Comparison of ENCODE assay signal across 8 cellular contexts in the genomic region with DNA sequence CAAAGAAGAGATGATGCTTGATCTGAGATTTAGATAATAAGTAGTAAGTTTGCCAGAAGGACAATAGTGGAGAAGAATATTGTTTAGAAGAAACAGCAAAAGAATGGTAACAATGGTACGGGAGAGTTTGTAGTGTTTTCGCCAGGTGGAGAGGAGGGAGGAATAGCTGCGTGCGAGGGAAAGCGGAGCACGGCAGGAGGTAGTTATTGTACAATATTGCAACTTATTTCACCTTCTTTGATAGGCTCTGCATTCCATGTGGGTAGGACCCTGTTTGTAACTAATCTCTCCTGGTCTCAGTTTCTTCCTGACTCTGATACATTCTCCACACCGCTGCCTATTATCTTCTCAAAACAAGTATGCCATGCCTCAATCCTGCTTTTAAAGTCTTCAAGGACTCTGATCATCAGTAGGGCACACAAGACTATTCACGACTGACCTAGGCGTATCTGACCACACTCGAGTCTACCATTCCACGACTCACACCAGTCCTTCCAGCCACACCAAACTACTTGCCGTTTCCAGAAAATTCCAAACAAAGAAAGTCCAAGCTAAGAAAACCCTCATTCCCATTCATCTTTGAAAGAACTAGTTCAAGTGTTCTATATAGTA. TPM values are rescaled to one million over a fixed set of nuclear protein-coding genes. Genes with fewer than 3 reads are reported as not detected.
A peak's percentile ranks its signal among the peaks of the same experiment; 100 is the strongest.
DNase-seq lines count a peak whose midpoint lies in the region; ATAC-seq, FAIRE-seq and TF ChIP-seq lines count a peak whose summit lies in the region.

No MANE protein-coding gene starts in this region.

- peak overlapping the region; percentile 96 to 98 for H3K4me3 ChIP-seq in neutrophil (ENCODE audit: low read depth in 1 of 2, low read length in 1 of 2)

- H3K36me3 Mint-ChIP-seq in Calu3 (ENCODE audit: insufficient read depth, unreplicated experiment), result peaks cover 30% of the 10 kb centered on the region

- no peaks in the 10 kb centered on the region for H3K9me3 ChIP-seq in neutrophil

- peaks cover 13% of the 10 kb centered on the region for H3K27me3 Mint-ChIP-seq in Calu3 (ENCODE audit: unreplicated experiment)

- intact Hi-C loops in Calu3 (cut with micrococcal nuclease; ENCODE audit: unreplicated experiment), result loop anchor here (5.0 to 10.0 kb wide), 2 partner anchors 103 to 380 kb away; partner anchors contain the start of genes KATNA1 and RAET1G

- no peak for ATAC-seq in HG02840 (IDR thresholded peaks at IDR 0.05; ENCODE audit: low FRiP score, unreplicated experiment)

- BruUV-seq in Calu3 (replicated peaks; lab: Mats Ljungman, UMichigan), result no TSS peak

- H3K36me3 ChIP-seq in neutrophil, result peaks cover 12% of the 10 kb centered on the region

- H3K27me3 ChIP-seq in neutrophil, result peaks cover 16% of the 10 kb centered on the region

- no peaks in the 10 kb centered on the region for H3K9me3 Mint-ChIP-seq in Calu3 (ENCODE audit: low read depth, unreplicated experiment)

- DNase-seq in Calu3 (no peak), NCI-H146 treated with DMSO at 0.1 percent for 48 hours (lab: John Stamatoyannopoulos, UW; ENCODE audit: unreplicated experiment) (peak; percentile 54), epidermal melanocyte (ENCODE audit: insufficient read length, low spot score) (no peak), AML-193 (lab: John Stamatoyannopoulos, UW) (no peak)
- DNase-seq in activated CD8-positive, alpha-beta memory T cell treated with anti-CD3 and anti-CD28 coated beads, Interleukin-2, amount 50 U/mL, for 48 hours, result no peak

- peak overlapping the region; percentile 84 for H3K4me3 Mint-ChIP-seq in Calu3 (ENCODE audit: low read depth, unreplicated experiment)

- peaks cover 17 to 21% of the 10 kb centered on the region in 2 experiments for H3K4me1 ChIP-seq in neutrophil (ENCODE audit: control insufficient read depth in 1 of 2, insufficient read depth in 1 of 2, low read depth in 1 of 2, low read length in 1 of 2)

- peak; percentile 48 for FAIRE-seq in endometrium (lab: Jason Lieb, UNC)

- H3K4me1 Mint-ChIP-seq in Calu3 (ENCODE audit: low read depth, unreplicated experiment), result peaks cover 10% of the 10 kb centered on the region

- no peak for TF ChIP-seq CTCF in Calu3 (IDR thresholded peaks at IDR 0.05; ENCODE audit: unreplicated experiment)
- TF ChIP-seq CTCF in neutrophil (IDR thresholded peaks at IDR 0.05), result no peak

- H3K27ac ChIP-seq in neutrophil, result peak overlapping the region; percentile 96

- peak overlapping the region; percentile 90 for H3K27ac Mint-ChIP-seq in Calu3 (ENCODE audit: unreplicated experiment)

- CTCF ChIA-PET in Calu3 (lab: Charles Lee), result no interaction called here

RNA-seq across cellular contexts. Expression of gene PPIL4, which starts 1.1 kb away (rescaled TPM):
- 21.5 and 22.6 TPM in 2 replicates for total RNA-seq in Calu3 (2022)

RNA-seq across cellular contexts. Expression of gene GINM1, which starts 21.4 kb away (rescaled TPM):
- total RNA-seq in Calu3 (2022), result 23.4 and 26.7 TPM in 2 replicates

RNA-seq across cellular contexts. Expression of gene ZC3H12D, which starts 59.9 kb away (rescaled TPM):
- total RNA-seq in Calu3 (2022), result 0.05 and 0.20 TPM in 2 replicates
